ENCODE assay signal across 1 cellular context in the genomic region with DNA sequence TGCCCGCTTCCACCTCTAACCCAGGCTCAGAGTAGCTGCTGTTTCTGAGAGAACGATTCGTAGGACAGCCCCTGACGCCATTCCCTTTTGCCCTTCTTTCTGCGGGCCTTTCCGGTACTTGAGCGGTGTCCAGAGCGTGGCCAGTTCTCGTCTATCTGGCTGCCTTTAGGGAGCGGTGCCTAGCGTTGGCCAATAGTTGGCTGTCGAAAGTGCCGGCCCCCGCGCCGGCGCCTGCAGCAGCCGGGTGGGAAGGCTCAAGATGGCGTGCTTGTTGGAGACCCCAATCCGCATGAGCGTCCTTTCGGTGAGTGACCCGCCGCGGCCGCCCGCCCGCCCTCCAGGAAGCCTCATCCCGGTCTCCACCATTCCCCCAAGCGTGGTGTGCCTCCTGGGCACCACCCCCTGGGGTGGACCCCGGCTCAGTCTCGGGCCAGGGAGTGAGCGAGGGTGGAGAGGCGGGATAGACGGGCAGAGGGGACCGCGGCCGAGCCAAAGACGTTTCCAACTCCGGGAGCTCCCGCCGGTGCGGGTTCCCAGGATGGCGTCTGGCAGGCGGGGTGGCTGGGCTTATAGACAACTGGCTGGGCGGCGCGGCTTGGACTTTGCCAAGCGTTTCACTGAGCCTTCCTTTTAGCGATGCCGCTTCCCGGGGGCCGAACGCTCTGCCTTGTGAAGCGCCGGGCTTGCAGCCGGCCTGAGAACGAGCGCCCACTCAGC.
TF ChIP-seq lines count a peak whose summit lies in the region.

A gene with protein sequence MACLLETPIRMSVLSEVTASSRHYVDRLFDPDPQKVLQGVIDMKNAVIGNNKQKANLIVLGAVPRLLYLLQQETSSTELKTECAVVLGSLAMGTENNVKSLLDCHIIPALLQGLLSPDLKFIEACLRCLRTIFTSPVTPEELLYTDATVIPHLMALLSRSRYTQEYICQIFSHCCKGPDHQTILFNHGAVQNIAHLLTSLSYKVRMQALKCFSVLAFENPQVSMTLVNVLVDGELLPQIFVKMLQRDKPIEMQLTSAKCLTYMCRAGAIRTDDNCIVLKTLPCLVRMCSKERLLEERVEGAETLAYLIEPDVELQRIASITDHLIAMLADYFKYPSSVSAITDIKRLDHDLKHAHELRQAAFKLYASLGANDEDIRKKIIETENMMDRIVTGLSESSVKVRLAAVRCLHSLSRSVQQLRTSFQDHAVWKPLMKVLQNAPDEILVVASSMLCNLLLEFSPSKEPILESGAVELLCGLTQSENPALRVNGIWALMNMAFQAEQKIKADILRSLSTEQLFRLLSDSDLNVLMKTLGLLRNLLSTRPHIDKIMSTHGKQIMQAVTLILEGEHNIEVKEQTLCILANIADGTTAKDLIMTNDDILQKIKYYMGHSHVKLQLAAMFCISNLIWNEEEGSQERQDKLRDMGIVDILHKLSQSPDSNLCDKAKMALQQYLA (plus strand): TSS at position 6 of the 717 bp plus-strand sequence. CDS start 254 bp downstream, at position 260.

TF ChIP-seq in K562, 482 proteins besides CTCF, POLR2A, EP300 and RAD21 (continued from another document):
- TF ChIP-seq NR2C2 (CRISPR knock-in tag; IDR thresholded peaks at IDR 0.05) (no peak), NR2C2 (tag; IDR thresholded peaks at IDR 0.05) (peak; percentile 94), EHMT2 (IDR thresholded peaks at IDR 0.05) (0 out of 2 replicates have a peak, but pooled peaks have one; percentile 32), TBP (optimal IDR thresholded peaks at IDR 0.05; ENCODE audit: low read depth, low read length) (peak; percentile 70), EP400 (IDR thresholded peaks at IDR 0.05) (peak; percentile 89), TEAD4 (IDR thresholded peaks at IDR 0.05; ENCODE audit: low read length) (no peak), TEAD4 (CRISPR knock-in tag; IDR thresholded peaks at IDR 0.05; ENCODE audit: borderline replicate concordance) (no peak)
